Comparison of ENCODE assay signal across 8 cellular contexts in the genomic region with DNA sequence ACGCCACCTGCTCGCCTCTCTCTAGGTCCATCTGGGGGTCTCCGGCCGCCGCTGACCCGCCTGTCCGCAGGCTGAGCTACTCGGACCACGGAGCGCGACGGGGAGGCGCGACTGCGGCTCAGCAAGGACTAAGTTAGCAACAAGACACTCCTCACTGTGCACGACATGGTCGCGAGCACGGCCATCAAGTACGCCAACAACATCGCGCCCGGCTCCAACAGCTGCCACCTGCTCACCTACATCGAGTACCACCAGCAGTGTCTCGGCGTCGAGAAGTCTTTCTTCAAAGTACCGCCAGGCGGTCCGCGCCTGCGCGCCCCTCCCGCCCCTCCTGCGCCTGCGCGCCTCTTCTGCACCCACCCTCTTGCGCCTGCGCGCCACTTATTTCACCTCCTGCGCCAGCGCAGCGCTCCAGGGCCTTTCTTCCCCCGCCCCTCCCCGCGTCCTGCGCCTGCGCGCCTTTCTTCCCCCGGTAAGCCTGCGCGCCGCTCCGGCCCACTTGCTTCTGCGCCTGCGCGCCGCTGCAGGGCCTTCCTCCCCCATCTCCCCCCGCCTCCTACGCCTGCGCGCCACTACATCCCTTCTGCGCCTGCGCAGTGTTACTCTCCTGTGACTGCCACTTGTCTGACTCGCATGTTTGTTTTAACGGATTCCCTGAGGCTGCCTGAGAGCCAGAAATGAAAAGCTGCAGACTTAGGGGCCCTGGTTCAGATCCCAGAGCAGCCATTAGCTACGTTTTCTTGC.
DNase-seq lines count a peak whose midpoint lies in the region; ATAC-seq lines count a peak whose summit lies in the region.

No MANE protein-coding gene starts in this region.

- peak overlapping the region; percentile 82 for H3K9ac ChIP-seq in GM23248

- H3K4me1 Mint-ChIP-seq in activated T-helper 2 cell treated with anti-CD3 and anti-CD28 coated beads, Interferon-gamma antibody, Interleukin-2, Interleukin-4, amounts not matched to agents 10 μg/mL and 5 μg/mL and 100 μg/mL, durations not matched to agents 14 hours and 24 hours and 36 hours (ENCODE audit: low read depth) = peaks cover 14% of the 10 kb centered on the region
- H3K4me1 Mint-ChIP-seq in naive thymus-derived CD8-positive, alpha-beta T cell = peaks cover 10 to 24% (median 16%) of the 10 kb centered on the region in 4 donors
- H3K4me1 Mint-ChIP-seq in stimulated activated naive B cell treated with anti-CD40 and anti-IgM and Interleukin-4, amounts not matched to agents 10 μg/mL and 1 μg/mL and 100 μg/mL, for 72 hours = peaks cover 17 to 38% of the 10 kb centered on the region in 2 donors

- H3K27ac Mint-ChIP-seq in activated T-helper 2 cell treated with anti-CD3 and anti-CD28 coated beads, Interferon-gamma antibody, Interleukin-2, Interleukin-4, amounts not matched to agents 10 μg/mL and 5 μg/mL and 100 μg/mL, durations not matched to agents 14 hours and 24 hours and 36 hours = peak overlapping the region; percentile 88
- H3K27ac Mint-ChIP-seq in naive thymus-derived CD8-positive, alpha-beta T cell = peak overlapping the region; percentile 73 to 98 (median 96)
- H3K27ac Mint-ChIP-seq in stimulated activated naive B cell treated with anti-CD40 and anti-IgM and Interleukin-4, amounts not matched to agents 10 μg/mL and 1 μg/mL and 100 μg/mL, for 72 hours = peak overlapping the region; percentile 97

- H3K4me3 Mint-ChIP-seq in activated T-helper 2 cell treated with anti-CD3 and anti-CD28 coated beads, Interferon-gamma antibody, Interleukin-2, Interleukin-4, amounts not matched to agents 10 μg/mL and 5 μg/mL and 100 μg/mL, durations not matched to agents 14 hours and 24 hours and 36 hours (ENCODE audit: low read depth) = peak overlapping the region; percentile 98
- H3K4me3 Mint-ChIP-seq in naive thymus-derived CD8-positive, alpha-beta T cell = peak overlapping the region; percentile 91 to 99 (median 96)
- peak overlapping the region; percentile 96 to 99 for H3K4me3 Mint-ChIP-seq in stimulated activated naive B cell treated with anti-CD40 and anti-IgM and Interleukin-4, amounts not matched to agents 10 μg/mL and 1 μg/mL and 100 μg/mL, for 72 hours

- H3K79me2 ChIP-seq in GM23248 (ENCODE audit: insufficient read depth) = peaks cover 28% of the 10 kb centered on the region

- POLR2A ChIA-PET in naive thymus-derived CD8-positive, alpha-beta T cell (lab: Charles Lee) = interaction anchor here (0.5 to 1.9 kb wide), 4 partner anchors 19 to 1230 kb away, joined by 3 to 8 read pairs (median 4); a partner anchor contains a TSS

- H3K27me3 ChIP-seq in GM23248 (replicated peaks; ENCODE audit: insufficient read depth) = no peaks in the 10 kb centered on the region

- peaks cover 21% of the 10 kb centered on the region for H3K36me3 Mint-ChIP-seq in activated T-helper 2 cell treated with anti-CD3 and anti-CD28 coated beads, Interferon-gamma antibody, Interleukin-2, Interleukin-4, amounts not matched to agents 10 μg/mL and 5 μg/mL and 100 μg/mL, durations not matched to agents 14 hours and 24 hours and 36 hours (ENCODE audit: low read depth)
- peaks cover 9 to 14% (median 12%) of the 10 kb centered on the region in 3 donors for H3K36me3 Mint-ChIP-seq in naive thymus-derived CD8-positive, alpha-beta T cell
- H3K36me3 Mint-ChIP-seq in stimulated activated naive B cell treated with anti-CD40 and anti-IgM and Interleukin-4, amounts not matched to agents 10 μg/mL and 1 μg/mL and 100 μg/mL, for 72 hours = peaks cover 10 to 20% of the 10 kb centered on the region in 2 donors

- H3K4me1 ChIP-seq in GM23248 (ENCODE audit: insufficient read depth) = peaks cover 10% of the 10 kb centered on the region; the same call in 1 of the 2 replicates

- H3F3A ChIP-seq in GM23248 (ENCODE audit: insufficient read depth) = no peaks in the 10 kb centered on the region

- H2AFZ ChIP-seq in GM23248 = peak overlapping the region; percentile 99

- H3K36me3 ChIP-seq in GM23248 (ENCODE audit: low read depth) = no peaks in the 10 kb centered on the region

- 1% methylated on average over 38 to 67 of the region's 67 CpGs for WGBS in GM23248 (ENCODE audit: low coverage in 1 of 2, low lambda C conversion rate in 2 of 2, missing lambda C conversion rate in 2 of 2), 2 experiments

- peak overlapping the region; percentile 86 for H3K4me2 ChIP-seq in GM23248 (ENCODE audit: unreplicated experiment)

- in situ Hi-C loops in GM23248 (cut with MboI) = no loop called here

- no peaks in the 10 kb centered on the region for H4K20me1 ChIP-seq in GM23248 (ENCODE audit: insufficient read depth)

- peaks cover 4% of the 10 kb centered on the region for H3K9me3 Mint-ChIP-seq in activated T-helper 2 cell treated with anti-CD3 and anti-CD28 coated beads, Interferon-gamma antibody, Interleukin-2, Interleukin-4, amounts not matched to agents 10 μg/mL and 5 μg/mL and 100 μg/mL, durations not matched to agents 14 hours and 24 hours and 36 hours
- H3K9me3 Mint-ChIP-seq in naive thymus-derived CD8-positive, alpha-beta T cell = peaks cover 0 to 9% (median 2%) of the 10 kb centered on the region in 9 donors
- no peaks in the 10 kb centered on the region for H3K9me3 Mint-ChIP-seq in stimulated activated naive B cell treated with anti-CD40 and anti-IgM and Interleukin-4, amounts not matched to agents 10 μg/mL and 1 μg/mL and 100 μg/mL, for 72 hours

- intact Hi-C loops in activated T-helper 2 cell treated with anti-CD3 and anti-CD28 coated beads, Interferon-gamma antibody, Interleukin-2, Interleukin-4, amounts not matched to agents 10 μg/mL and 5 μg/mL and 100 μg/mL, durations not matched to agents 14 hours and 24 hours and 36 hours (cut with micrococcal nuclease) = loop anchor here (1.0 kb wide), 1 partner anchor 89 kb away; a partner anchor contains a TSS

- peak; percentile 92 to 93 for ATAC-seq in naive thymus-derived CD8-positive, alpha-beta T cell
- ATAC-seq in stimulated activated naive B cell treated with anti-CD40 and anti-IgM and Interleukin-4, amounts not matched to agents 10 μg/mL and 1 μg/mL and 100 μg/mL, for 72 hours (replicated peaks) = peak; percentile 92

- peaks cover 3% of the 10 kb centered on the region for H3K27me3 Mint-ChIP-seq in activated T-helper 2 cell treated with anti-CD3 and anti-CD28 coated beads, Interferon-gamma antibody, Interleukin-2, Interleukin-4, amounts not matched to agents 10 μg/mL and 5 μg/mL and 100 μg/mL, durations not matched to agents 14 hours and 24 hours and 36 hours (ENCODE audit: low read depth)
- peaks cover 0 to 12% (median 1%) of the 10 kb centered on the region in 5 donors for H3K27me3 Mint-ChIP-seq in naive thymus-derived CD8-positive, alpha-beta T cell
- peaks cover 5 to 10% of the 10 kb centered on the region in 2 donors for H3K27me3 Mint-ChIP-seq in stimulated activated naive B cell treated with anti-CD40 and anti-IgM and Interleukin-4, amounts not matched to agents 10 μg/mL and 1 μg/mL and 100 μg/mL, for 72 hours

- DNase-seq in EH (ENCODE audit: low read depth) (peak; percentile 99), GM23248 (peak; percentile 99), LHCN-M2 (ENCODE audit: low read depth) (peak; percentile 98), RPMI7951 (ENCODE audit: low read depth) (peak; percentile 97), fibroblast of peridontal ligament (ENCODE audit: extremely low read depth) (peak; percentile 98)
- DNase-seq in activated T-helper 2 cell treated with anti-CD3 and anti-CD28 coated beads, Interferon-gamma antibody, Interleukin-2, Interleukin-4, amounts not matched to agents 10 μg/mL and 5 μg/mL and 100 μg/mL, durations not matched to agents 14 hours and 24 hours and 36 hours (ENCODE audit: low spot score) = peak; percentile 98
- DNase-seq in naive thymus-derived CD8-positive, alpha-beta T cell = peak; percentile 93 to 100 (median 100)
- DNase-seq in stimulated activated naive B cell treated with anti-CD40 and anti-IgM and Interleukin-4, amounts not matched to agents 10 μg/mL and 1 μg/mL and 100 μg/mL, for 72 hours = peak; percentile 98

- H3K4me3 ChIP-seq in GM23248 = peak overlapping the region; percentile 95

- H3K9me3 ChIP-seq in GM23248 (ENCODE audit: low read depth) = no peaks in the 10 kb centered on the region

- peak overlapping the region; percentile 59 for H3K27ac ChIP-seq in GM23248

- H3K9me2 ChIP-seq in GM23248 (ENCODE audit: insufficient read depth) = no peaks in the 10 kb centered on the region

Comparison
In these comparisons a context has a peak if more than half of its experiments do, and no peak if none do; other contexts are left out.
1. Peak in every context shown above with its lines: DNase-seq, ATAC-seq, H3K4me3 ChIP-seq and H3K27ac ChIP-seq.